ENCODE assay signal across 8 cellular contexts in the genomic region with DNA sequence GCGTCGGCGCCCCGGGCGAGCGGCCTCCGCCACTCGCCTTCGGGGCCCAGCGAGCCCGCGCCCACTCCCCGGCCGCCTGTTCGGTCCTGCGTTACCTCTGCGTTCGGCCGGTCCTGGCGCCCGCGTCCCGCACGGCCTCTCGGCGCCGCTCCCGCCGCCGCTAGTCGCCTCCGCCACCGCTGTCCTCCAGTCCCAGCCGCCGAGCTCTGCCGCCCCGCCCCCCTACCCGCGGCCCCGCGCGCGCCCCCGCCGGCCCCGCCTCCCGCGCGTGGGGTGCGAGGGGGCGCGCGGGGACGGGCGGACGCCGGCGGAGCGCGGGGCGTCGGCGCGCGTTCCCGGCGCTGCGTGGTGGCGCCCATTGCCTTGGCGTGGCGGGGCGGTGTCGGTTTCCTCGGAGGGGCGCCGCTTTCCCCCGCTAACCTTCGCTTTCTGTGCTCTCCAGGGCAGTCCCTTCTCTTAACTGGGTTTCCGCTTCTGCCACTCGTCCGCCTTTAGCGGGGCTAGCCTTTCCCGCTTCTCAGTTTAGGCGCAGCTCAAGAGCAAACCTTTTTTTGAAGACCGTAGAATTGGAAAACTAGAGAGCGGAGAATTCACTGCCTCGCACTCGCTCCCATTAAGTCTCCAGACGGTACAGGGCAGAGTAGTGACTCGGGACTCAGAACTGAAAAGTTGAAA. TPM values are rescaled to one million over a fixed set of nuclear protein-coding genes. Genes with fewer than 3 reads are reported as not detected.
DNase-seq lines count a peak whose midpoint lies in the region; ATAC-seq lines count a peak whose summit lies in the region.

A gene with protein sequence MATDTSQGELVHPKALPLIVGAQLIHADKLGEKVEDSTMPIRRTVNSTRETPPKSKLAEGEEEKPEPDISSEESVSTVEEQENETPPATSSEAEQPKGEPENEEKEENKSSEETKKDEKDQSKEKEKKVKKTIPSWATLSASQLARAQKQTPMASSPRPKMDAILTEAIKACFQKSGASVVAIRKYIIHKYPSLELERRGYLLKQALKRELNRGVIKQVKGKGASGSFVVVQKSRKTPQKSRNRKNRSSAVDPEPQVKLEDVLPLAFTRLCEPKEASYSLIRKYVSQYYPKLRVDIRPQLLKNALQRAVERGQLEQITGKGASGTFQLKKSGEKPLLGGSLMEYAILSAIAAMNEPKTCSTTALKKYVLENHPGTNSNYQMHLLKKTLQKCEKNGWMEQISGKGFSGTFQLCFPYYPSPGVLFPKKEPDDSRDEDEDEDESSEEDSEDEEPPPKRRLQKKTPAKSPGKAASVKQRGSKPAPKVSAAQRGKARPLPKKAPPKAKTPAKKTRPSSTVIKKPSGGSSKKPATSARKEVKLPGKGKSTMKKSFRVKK (minus strand): TSS at position 208 of the 675 bp plus-strand sequence. CDS start 6,867 bp downstream, outside the sequence.

- peaks cover 2% of the 10 kb centered on the region for H3K36me3 Mint-ChIP-seq in IgD-negative memory B cell
- peaks cover 13% of the 10 kb centered on the region for H3K36me3 Mint-ChIP-seq in activated T-helper 17 cell treated with anti-CD3 and anti-CD28 coated beads, Interleukin-2, amount 50 U/mL, for 72 hours (ENCODE audit: low read depth)
- H3K36me3 Mint-ChIP-seq in natural killer cell treated with Interleukin-12 subunit alpha and Interleukin-12 subunit beta and Interleukin-15 and Interleukin-18, amount 100 ng/mL, for 72 hours, result peaks cover 9% of the 10 kb centered on the region

- no peaks in the 10 kb centered on the region for H3K27me3 Mint-ChIP-seq in IgD-negative memory B cell
- no peaks in the 10 kb centered on the region for H3K27me3 Mint-ChIP-seq in activated T-helper 17 cell treated with anti-CD3 and anti-CD28 coated beads, Interleukin-2, amount 50 U/mL, for 72 hours
- H3K27me3 Mint-ChIP-seq in natural killer cell treated with Interleukin-12 subunit alpha and Interleukin-12 subunit beta and Interleukin-15 and Interleukin-18, amount 100 ng/mL, for 72 hours, result no peaks in the 10 kb centered on the region

- no peaks in the 10 kb centered on the region for H3K9me3 Mint-ChIP-seq in IgD-negative memory B cell
- H3K9me3 Mint-ChIP-seq in activated T-helper 17 cell treated with anti-CD3 and anti-CD28 coated beads, Interleukin-2, amount 50 U/mL, for 72 hours, result no peaks in the 10 kb centered on the region
- no peaks in the 10 kb centered on the region for H3K9me3 Mint-ChIP-seq in natural killer cell treated with Interleukin-12 subunit alpha and Interleukin-12 subunit beta and Interleukin-15 and Interleukin-18, amount 100 ng/mL, for 72 hours

- peaks cover 16 to 27% (median 23%) of the 10 kb centered on the region in 3 donors for H3K4me1 Mint-ChIP-seq in IgD-negative memory B cell
- H3K4me1 Mint-ChIP-seq in activated T-helper 17 cell treated with anti-CD3 and anti-CD28 coated beads, Interleukin-2, amount 50 U/mL, for 72 hours, result peaks cover 7% of the 10 kb centered on the region
- H3K4me1 Mint-ChIP-seq in natural killer cell treated with Interleukin-12 subunit alpha and Interleukin-12 subunit beta and Interleukin-15 and Interleukin-18, amount 100 ng/mL, for 72 hours (ENCODE audit: low read depth in 2 of 2), result peaks cover 20 to 32% of the 10 kb centered on the region in 2 donors

- peak within 1 kb of the TSS; percentile 95 to 100 (median 98) for H3K4me3 Mint-ChIP-seq in IgD-negative memory B cell
- H3K4me3 Mint-ChIP-seq in activated T-helper 17 cell treated with anti-CD3 and anti-CD28 coated beads, Interleukin-2, amount 50 U/mL, for 72 hours, result peak within 1 kb of the TSS; percentile 92
- H3K4me3 Mint-ChIP-seq in natural killer cell treated with Interleukin-12 subunit alpha and Interleukin-12 subunit beta and Interleukin-15 and Interleukin-18, amount 100 ng/mL, for 72 hours, result peak within 1 kb of the TSS; percentile 91

- peak within 1 kb of the TSS; percentile 94 to 98 (median 97) for H3K27ac Mint-ChIP-seq in IgD-negative memory B cell
- peak within 1 kb of the TSS; percentile 92 for H3K27ac Mint-ChIP-seq in activated T-helper 17 cell treated with anti-CD3 and anti-CD28 coated beads, Interleukin-2, amount 50 U/mL, for 72 hours
- H3K27ac Mint-ChIP-seq in natural killer cell treated with Interleukin-12 subunit alpha and Interleukin-12 subunit beta and Interleukin-15 and Interleukin-18, amount 100 ng/mL, for 72 hours, result peak within 1 kb of the TSS; percentile 97

- peak; percentile 38 for ATAC-seq in GM21576 (IDR thresholded peaks at IDR 0.05; ENCODE audit: unreplicated experiment)
- ATAC-seq in activated T-helper 17 cell treated with anti-CD3 and anti-CD28 coated beads, Interleukin-2, amount 50 U/mL, for 72 hours (replicated peaks), result peak; percentile 63
- ATAC-seq in natural killer cell treated with Interleukin-12 subunit alpha and Interleukin-12 subunit beta and Interleukin-15 and Interleukin-18, amount 100 ng/mL, for 72 hours, result peak; percentile 81 to 86

- DNase-seq in DMS79 (lab: John Stamatoyannopoulos, UW) (peak; percentile 38), RPMI7951 (ENCODE audit: low read depth) (peak; percentile 80), fibroblast of peridontal ligament (ENCODE audit: extremely low read depth) (peak; percentile 66)
- peak; percentile 89 for DNase-seq in natural killer cell treated with Interleukin-12 subunit alpha and Interleukin-12 subunit beta and Interleukin-15 and Interleukin-18, amount 100 ng/mL, for 72 hours (ENCODE audit: low spot score)
- DNase-seq in stimulated activated naive CD4-positive, alpha-beta T cell treated with Interleukin-2 at 50 U/mL for 16 hours (lab: John Stamatoyannopoulos, UW), result peak; percentile 78

RNA-seq across cellular contexts. Expression of the gene that starts here (rescaled TPM):
- polyA plus RNA-seq in IgD-negative memory B cell, result 230 TPM
- 256 and 283 TPM in 2 replicates for total RNA-seq in RPMI7951 (2014; rRNA removed; shearing (Covaris generic))
- total RNA-seq in activated T-helper 17 cell treated with anti-CD3 and anti-CD28 coated beads, Interleukin-2, amount 50 U/mL, for 72 hours, result 100 to 1,000 TPM; 223 to 244 TPM
- total RNA-seq in natural killer cell treated with Interleukin-12 subunit alpha and Interleukin-12 subunit beta and Interleukin-15 and Interleukin-18, amount 100 ng/mL, for 72 hours, result 100 to 1,000 TPM; 182 to 347 TPM

Comparison
In these comparisons a context has a peak if more than half of its experiments do, and no peak if none do; other contexts are left out.
1. Peak in every context shown above with its lines: DNase-seq and ATAC-seq.
2. DNase-seq: peak in every context shown above with its lines; median percentile 89 in natural killer cell treated with Interleukin-12 subunit alpha and Interleukin-12 subunit beta and Interleukin-15 and Interleukin-18, amount 100 ng/mL, for 72 hours; 80 in RPMI7951; 78 in stimulated activated naive CD4-positive, alpha-beta T cell treated with Interleukin-2 at 50 U/mL for 16 hours; 66 in fibroblast of peridontal ligament; 38 in DMS79.